Comparison of ENCODE assay signal across 1 cellular context in genomic region chr3:52469001-52469400, GRCh38.
TF ChIP-seq lines count a peak whose summit lies in the region.

No MANE protein-coding gene starts in this region.

TF ChIP-seq in WTC11, 78 proteins besides CTCF, POLR2A, EP300 and RAD21 (continued from another document):
- TF ChIP-seq TCF7 (CRISPR knock-in tag; IDR thresholded peaks at IDR 0.05; ENCODE audit: low read depth) (no peak), GABPB1 (CRISPR knock-in tag; IDR thresholded peaks at IDR 0.05) (no peak), JUN (CRISPR knock-in tag; IDR thresholded peaks at IDR 0.05) (no peak), ZNF121 (CRISPR knock-in tag; IDR thresholded peaks at IDR 0.05) (no peak)
